ENCODE assay signal across 8 cellular contexts in genomic region chr1:236281286-236282158, GRCh38.
A peak's percentile ranks its signal among the peaks of the same experiment; 100 is the strongest.
DNase-seq lines count a peak whose midpoint lies in the region; TF ChIP-seq lines count a peak whose summit lies in the region.

TSS of gene ERO1B (minus strand) at chr1:236281958. CDS start at chr1:236281783, 175 bp downstream.

- H3K27ac ChIP-seq in MM.1S (ENCODE audit: low read length), result no peak within 1 kb of the TSS

- H3K4me3 ChIP-seq in MM.1S (ENCODE audit: low read length), result peak within 1 kb of the TSS; percentile 90
- peak within 1 kb of the TSS; percentile 81 for H3K4me3 ChIP-seq in neuron (ENCODE audit: low read length)

- H3K27me3 ChIP-seq in MM.1S (replicated peaks; ENCODE audit: insufficient read depth, low read length), result peaks cover 22% of the 10 kb centered on the region
- H3K27me3 ChIP-seq in neuron (ENCODE audit: insufficient read depth, low read length), result peaks cover 26% of the 10 kb centered on the region

- peak within 1 kb of the TSS; percentile 58 for H3K9ac ChIP-seq in MM.1S (ENCODE audit: low read length)

- H3K9me3 ChIP-seq in MM.1S (replicated peaks; ENCODE audit: insufficient read depth, low read length) (no peaks in the 10 kb centered on the region), neuron (ENCODE audit: low read length) (no peaks in the 10 kb centered on the region)

- H3K36me3 ChIP-seq in MM.1S (replicated peaks; ENCODE audit: insufficient read depth, low read length) (no peaks in the 10 kb centered on the region), neuron (ENCODE audit: insufficient read depth, low read length) (no peaks in the 10 kb centered on the region)

- DNase-seq in GF-D8 (lab: John Stamatoyannopoulos, UW), result peak; percentile 82
- peak; percentile 90 for DNase-seq in HCEC 1CT
- DNase-seq in MM.1S, result peak; percentile 98
- DNase-seq in SIG-M5 (lab: John Stamatoyannopoulos, UW), result peak; percentile 55
- peak; percentile 93 for DNase-seq in activated gamma-delta T cell treated with anti-CD3 and anti-CD28 coated beads, Interleukin-2, amount 50 U/mL, for 16 hours (ENCODE audit: low read depth)
- DNase-seq in foreskin melanocyte, result peak; percentile 92
- DNase-seq in stromal cell of bone marrow (ENCODE audit: low read depth), result peak; percentile 92

- H3K9me2 ChIP-seq in MM.1S (replicated peaks; ENCODE audit: insufficient read depth, low read length), result no peaks in the 10 kb centered on the region

- no peaks in the 10 kb centered on the region for H4K20me1 ChIP-seq in MM.1S (ENCODE audit: insufficient read depth, low read length)

- H3K79me2 ChIP-seq in MM.1S (ENCODE audit: low read length), result no peaks in the 10 kb centered on the region

- no peak for TF ChIP-seq CTCF in MM.1S (IDR thresholded peaks at IDR 0.05; ENCODE audit: low read length)

- H2AFZ ChIP-seq in MM.1S (ENCODE audit: low read length), result peak within 1 kb of the TSS; percentile 99
- H2AFZ ChIP-seq in neuron (ENCODE audit: low read depth, low read length), result peak within 1 kb of the TSS; percentile 92

- H3K4me2 ChIP-seq in MM.1S (ENCODE audit: low read depth, low read length), result peak within 1 kb of the TSS; percentile 83

- H3F3A ChIP-seq in MM.1S (ENCODE audit: insufficient read depth, low read length), result peaks cover 13% of the 10 kb centered on the region; the same call in 1 of the 2 replicates

- peaks cover 12% of the 10 kb centered on the region for H3K4me1 ChIP-seq in MM.1S (ENCODE audit: low read length)
- peaks cover 7% of the 10 kb centered on the region for H3K4me1 ChIP-seq in neuron (ENCODE audit: insufficient read depth, low read length)
